In the genomic region with DNA sequence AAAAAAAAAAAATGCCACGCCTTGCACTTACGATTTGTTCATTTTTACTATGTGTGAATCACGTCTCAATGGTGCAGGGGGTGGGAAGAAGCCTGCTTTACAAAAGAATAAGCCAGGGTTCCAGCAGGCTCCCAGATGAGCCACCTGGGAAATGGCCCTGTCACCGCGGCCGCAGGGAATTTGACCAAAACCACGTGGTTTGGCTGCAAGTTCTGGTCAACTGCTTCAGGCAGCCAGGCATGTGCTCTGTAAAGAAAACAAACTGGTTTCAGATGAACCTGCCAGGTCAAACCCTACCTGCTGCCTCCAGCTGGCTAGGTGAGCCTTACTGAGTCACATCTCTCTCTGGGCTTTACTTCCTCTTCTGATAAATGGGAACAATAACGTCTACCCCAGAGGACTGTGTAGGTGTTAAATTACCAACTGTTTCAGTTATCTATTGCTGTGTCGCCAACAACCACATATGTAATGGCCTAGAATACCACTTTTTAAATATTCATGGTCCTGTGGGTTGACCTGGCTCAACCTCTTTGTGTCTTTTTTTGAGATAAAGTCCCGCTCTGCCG, we compare ENCODE assay signal across 9 cellular contexts. TPM values are rescaled to one million over a fixed set of nuclear protein-coding genes. Genes with fewer than 3 reads are reported as not detected.
DNase-seq lines count a peak whose midpoint lies in the region; ATAC-seq, FAIRE-seq and TF ChIP-seq lines count a peak whose summit lies in the region.
"Had no signal": no experiment of that assay in that cellular context is flagged by ENCODE, and none has a peak within 500 bp of the region (broad histone marks: within the 10 kb centered on the region; RNA-seq: fewer than 3 reads in every experiment).

No MANE protein-coding gene starts in this region.

- no peak overlapping the region for H3K27ac ChIP-seq in H1 (ENCODE audit: low read depth, low read length)

- no peak for TF ChIP-seq EP300 in H1 (IDR thresholded peaks at IDR 0.05; ENCODE audit: borderline replicate concordance in 1 of 2, low read depth in 2 of 2, low read length in 2 of 2)

- peaks cover 0 to 2% (median 0%) of the 10 kb centered on the region in 4 experiments; a peak in 2 of 7 replicates for H3K4me1 ChIP-seq in H1 (replicated peaks in 1 of 4; ENCODE audit: control insufficient read depth in 3 of 4, insufficient read depth in 4 of 4, low read length in 3 of 4)

- no peak overlapping the region for H3K4me3 Mint-ChIP-seq in immature natural killer cell
- no peak overlapping the region for H3K4me3 Mint-ChIP-seq in activated CD4-positive, alpha-beta memory T cell treated with anti-CD3 and anti-CD28 coated beads, Interleukin-2, amount 10 ng/mL, durations not matched to agents 7 days and 5 days

- no peak overlapping the region for H2BK20ac ChIP-seq in H1 (ENCODE audit: low read length)

- TF ChIP-seq CTCF in H1 (IDR thresholded peaks at IDR 0.05; ENCODE audit: control extremely low read depth in 1 of 3, insufficient read depth in 1 of 3, low read depth in 1 of 3, low read length in 3 of 3): no peak

- H3K18ac ChIP-seq in H1 (ENCODE audit: extremely low read depth, low read length): no peak overlapping the region

- H3K9ac ChIP-seq in H1 (replicated peaks in 1 of 4; ENCODE audit: extremely low read depth in 1 of 4, low read depth in 3 of 4, low read length in 3 of 4): peak overlapping the region in 1 of 4 experiments; percentile 24; a peak in 1 of 7 replicates

- peaks cover 0 to 5% (median 2%) of the 10 kb centered on the region in 3 donors for H3K27me3 Mint-ChIP-seq in immature natural killer cell (ENCODE audit: low read depth in 3 of 3)
- no peaks in the 10 kb centered on the region for H3K27me3 Mint-ChIP-seq in activated CD4-positive, alpha-beta memory T cell treated with anti-CD3 and anti-CD28 coated beads, Interleukin-2, amount 10 ng/mL, durations not matched to agents 7 days and 5 days

- H2BK12ac ChIP-seq in H1 (ENCODE audit: low read depth, low read length): no peak overlapping the region

- peaks cover 0 to 12% (median 4%) of the 10 kb centered on the region in 4 experiments; a peak in 3 of 7 replicates for H3K27me3 ChIP-seq in H1 (replicated peaks in 1 of 4; ENCODE audit: control insufficient read depth in 3 of 4, extremely low read depth in 1 of 4, insufficient read depth in 3 of 4, low read length in 3 of 4)

- no peak overlapping the region for H4K8ac ChIP-seq in H1 (ENCODE audit: extremely low read depth, insufficient read depth, low read length)

- FAIRE-seq in GM12891 (lab: Jason Lieb, UNC) (peak; percentile 96), H1 (lab: Jason Lieb, UNC) (no peak)

- no peaks in the 10 kb centered on the region for H3K9me3 ChIP-seq in H1 (ENCODE audit: insufficient read depth in 2 of 2, low read depth in 1 of 2, low read length in 1 of 2)

- no peak overlapping the region for H4K91ac ChIP-seq in H1 (replicated peaks; ENCODE audit: insufficient read length, low read length)

- no peak overlapping the region for H2BK5ac ChIP-seq in H1 (ENCODE audit: low read depth, low read length)

- 79% methylated on average over 11 of the region's 11 CpGs; no CpG with 5 or more reads in 1 of the 2 experiments for WGBS in H1 (ENCODE audit: extremely low coverage in 1 of 2, insufficient coverage in 1 of 2, insufficient read length in 1 of 2, insufficient replicate concordance in 2 of 2, low coverage in 1 of 2, low lambda C conversion rate in 2 of 2, missing lambda C conversion rate in 1 of 2), 2 experiments

- no peak overlapping the region for H4K5ac ChIP-seq in H1 (ENCODE audit: insufficient read length, low read depth, low read length)

- H3K79me2 ChIP-seq in H1 (ENCODE audit: control insufficient read depth in 1 of 2, insufficient read depth in 2 of 2, low read length in 2 of 2): no peaks in the 10 kb centered on the region

- no peaks in the 10 kb centered on the region for H3K23me2 ChIP-seq in H1 (ENCODE audit: low read depth, low read length)

- H2BK15ac ChIP-seq in H1 (ENCODE audit: low read length): no peak overlapping the region

- peaks cover 0 to 6% of the 10 kb centered on the region in 2 donors for H3K4me1 Mint-ChIP-seq in immature natural killer cell
- H3K4me1 Mint-ChIP-seq in activated CD4-positive, alpha-beta memory T cell treated with anti-CD3 and anti-CD28 coated beads, Interleukin-2, amount 10 ng/mL, durations not matched to agents 7 days and 5 days: no peaks in the 10 kb centered on the region

- no peak overlapping the region for H2AK5ac ChIP-seq in H1 (ENCODE audit: low read depth, low read length)

- no peak overlapping the region for H3K4me3 ChIP-seq in H1 (ENCODE audit: extremely low read depth in 1 of 4, insufficient read depth in 2 of 4, low read depth in 3 of 4, low read length in 4 of 4)

- H3K27ac Mint-ChIP-seq in immature natural killer cell: no peak overlapping the region
- H3K27ac Mint-ChIP-seq in activated CD4-positive, alpha-beta memory T cell treated with anti-CD3 and anti-CD28 coated beads, Interleukin-2, amount 10 ng/mL, durations not matched to agents 7 days and 5 days: no peak overlapping the region

- H3K9me3 Mint-ChIP-seq in immature natural killer cell: no peaks in the 10 kb centered on the region
- H3K9me3 Mint-ChIP-seq in activated CD4-positive, alpha-beta memory T cell treated with anti-CD3 and anti-CD28 coated beads, Interleukin-2, amount 10 ng/mL, durations not matched to agents 7 days and 5 days: no peaks in the 10 kb centered on the region

- DNase-seq in GM12891 (ENCODE audit: insufficient read length, low spot score) (peak; percentile 58), Kasumi-1 (lab: John Stamatoyannopoulos, UW) (peak; percentile 5 to 18), H1 (ENCODE audit: low read depth in 1 of 2, low spot score in 2 of 2) (no peak), renal cortical epithelial cell (ENCODE audit: low read depth) (peak; percentile 96), DMS 273 treated with DMSO at 0.1 percent for 48 hours (lab: John Stamatoyannopoulos, UW) (no peak), immature natural killer cell (no peak)
- no peak for DNase-seq in activated CD4-positive, alpha-beta memory T cell treated with anti-CD3 and anti-CD28 coated beads, Interleukin-2, amount 10 ng/mL, durations not matched to agents 7 days and 5 days

- no peak for TF ChIP-seq RAD21 in H1 (IDR thresholded peaks at IDR 0.05 in 1 of 2, conservative IDR thresholded peaks at IDR 0.05 in 1 of 2; ENCODE audit: low read depth in 2 of 2, low read length in 2 of 2)

- POLR2A ChIA-PET in H1 (lab: Charles Lee; ENCODE audit: partially characterized antibody): interaction anchor here (0.5 to 2.6 kb wide), 12 partner anchors 9 to 368 kb away, joined by 3 to 12 read pairs (median 3); a partner anchor contains a TSS
- POLR2A ChIA-PET in activated CD4-positive, alpha-beta memory T cell treated with anti-CD3 and anti-CD28 coated beads, Interleukin-2, amount 10 ng/mL, durations not matched to agents 7 days and 5 days (lab: Charles Lee): no interaction called here

- H2AFZ ChIP-seq in H1 (ENCODE audit: low read length): no peak overlapping the region

- TF ChIP-seq POLR2A in GM12891 (IDR thresholded peaks at IDR 0.05; ENCODE audit: low read depth, low read length) (no peak), H1 (IDR thresholded peaks at IDR 0.05; ENCODE audit: control extremely low read depth in 1 of 2, low read depth in 2 of 2, low read length in 2 of 2) (no peak)

- H4K20me1 ChIP-seq in H1 (replicated peaks in 1 of 2; ENCODE audit: control insufficient read depth in 1 of 2, insufficient read depth in 2 of 2, low read length in 2 of 2): no peaks in the 10 kb centered on the region

- ATAC-seq in HG03280 (IDR thresholded peaks at IDR 0.05; ENCODE audit: unreplicated experiment): no peak
- ATAC-seq: Panc1 had no signal

- no peak overlapping the region for H2BK120ac ChIP-seq in H1 (replicated peaks; ENCODE audit: low read depth, low read length)

- no peak overlapping the region for H3K23ac ChIP-seq in H1 (ENCODE audit: insufficient read length)

- peaks cover 0 to 6% (median 4%) of the 10 kb centered on the region in 4 experiments; a peak in 3 of 8 replicates for H3K36me3 ChIP-seq in H1 (ENCODE audit: control insufficient read depth in 2 of 4, insufficient read depth in 4 of 4, low read length in 3 of 4)

- no peak overlapping the region for H3K4me2 ChIP-seq in H1 (ENCODE audit: insufficient read depth in 1 of 2, low read depth in 2 of 2, low read length in 2 of 2)

- CTCF ChIA-PET in H1 (lab: Charles Lee; ENCODE audit: partially characterized antibody): interaction anchor here (0.7 to 3.5 kb wide), 4 partner anchors 8 to 190 kb away, joined by 3 to 14 read pairs (median 3); no protein-coding TSS in a partner anchor
- CTCF ChIA-PET in activated CD4-positive, alpha-beta memory T cell treated with anti-CD3 and anti-CD28 coated beads, Interleukin-2, amount 10 ng/mL, durations not matched to agents 7 days and 5 days (lab: Charles Lee): no interaction called here

- H3K56ac ChIP-seq in H1 (replicated peaks; ENCODE audit: insufficient read length, low read depth, low read length): no peak overlapping the region

- H3K36me3 Mint-ChIP-seq in immature natural killer cell: peaks cover 0 to 4% (median 4%) of the 10 kb centered on the region in 3 donors
- H3K36me3 Mint-ChIP-seq in activated CD4-positive, alpha-beta memory T cell treated with anti-CD3 and anti-CD28 coated beads, Interleukin-2, amount 10 ng/mL, durations not matched to agents 7 days and 5 days (ENCODE audit: low read depth): peaks cover 11% of the 10 kb centered on the region

- no peak overlapping the region for H3K14ac ChIP-seq in H1 (ENCODE audit: insufficient read length)

- no peak overlapping the region for H3K4ac ChIP-seq in H1 (replicated peaks; ENCODE audit: insufficient read length, low read depth, low read length)

- H3K79me1 ChIP-seq in H1 (ENCODE audit: low read depth, low read length): no peaks in the 10 kb centered on the region

RNA-seq across cellular contexts. Expression of a gene that starts 30.5 kb away (rescaled TPM):
- polyA plus RNA-seq in GM12891 (2012; ENCODE audit: low read depth, missing spikeins): 9.6 TPM
- 24.3 and 24.5 TPM in 2 replicates for total RNA-seq in H1 (2021; fragmentation: NEBNext Ultra II Directional; extraction: Animal tissue kit (Norgen Biotek cat#: 25700))
- 47.5 and 51.7 TPM in 2 replicates for polyA plus RNA-seq in H1 (2011; rRNA removed)
- 36.8 TPM for polyA plus RNA-seq in H1 (2011; cell fraction: cytosol; rRNA removed)
- polyA plus RNA-seq in H1 (2011; cell fraction: nucleus; rRNA removed): 61.9 TPM
- polyA plus RNA-seq in H1 (2012, experiment 1 of 2): 19.8 to 42.1 TPM (median 35.7 TPM) in 4 replicates
- 34.4 TPM for polyA plus RNA-seq in H1 (2012, experiment 2 of 2)
- 23.2 TPM for polyA plus RNA-seq in H1 (2013, experiment 1 of 2)
- 23.4 TPM for polyA plus RNA-seq in H1 (2013, experiment 2 of 2)
- polyA minus RNA-seq in H1 (2011; rRNA and poly(A)+ RNA removed): 17.4 and 19.2 TPM in 2 replicates
- polyA minus RNA-seq in H1 (2011; cell fraction: cytosol; rRNA and poly(A)+ RNA removed): 37.1 TPM
- 17.9 TPM for polyA minus RNA-seq in H1 (2011; cell fraction: nucleus; rRNA and poly(A)+ RNA removed)
- total RNA-seq in renal cortical epithelial cell: 9.9 and 24.7 TPM in 2 replicates
- under 1 TPM in 2 of 3 donors, not detected in 1; 0.64 to 0.71 TPM for polyA plus RNA-seq in immature natural killer cell
- total RNA-seq in activated CD4-positive, alpha-beta memory T cell treated with anti-CD3 and anti-CD28 coated beads, Interleukin-2, amount 10 ng/mL, durations not matched to agents 7 days and 5 days: 10 to 100 TPM; 13.2 to 14.1 TPM

RNA-seq across cellular contexts. Expression of a gene that starts 46.0 kb away (rescaled TPM):
- not detected for polyA plus RNA-seq in GM12891 (2012; ENCODE audit: low read depth, missing spikeins)
- total RNA-seq in H1 (2021; fragmentation: NEBNext Ultra II Directional; extraction: Animal tissue kit (Norgen Biotek cat#: 25700)): 0.46 and 0.84 TPM in 2 replicates
- 0.77 and 1.1 TPM in 2 replicates for polyA plus RNA-seq in H1 (2011; rRNA removed)
- 0.54 TPM for polyA plus RNA-seq in H1 (2011; cell fraction: cytosol; rRNA removed)
- polyA plus RNA-seq in H1 (2011; cell fraction: nucleus; rRNA removed): 1.7 TPM
- 0.42 to 0.76 TPM (median 0.59 TPM) in 3 of 4 replicates, not detected in the other for polyA plus RNA-seq in H1 (2012, experiment 1 of 2)
- 0.26 TPM for polyA plus RNA-seq in H1 (2012, experiment 2 of 2)
- 0.45 TPM for polyA plus RNA-seq in H1 (2013, experiment 1 of 2)
- 0.64 TPM for polyA plus RNA-seq in H1 (2013, experiment 2 of 2)
- 0.39 TPM in 1 of 2 replicates, not detected in the other for polyA minus RNA-seq in H1 (2011; rRNA and poly(A)+ RNA removed)
- polyA minus RNA-seq in H1 (2011; cell fraction: cytosol; rRNA and poly(A)+ RNA removed): not detected
- polyA minus RNA-seq in H1 (2011; cell fraction: nucleus; rRNA and poly(A)+ RNA removed): 0.60 TPM
- total RNA-seq in renal cortical epithelial cell: 0.35 TPM in 1 of 2 replicates, not detected in the other
- not detected for polyA plus RNA-seq in immature natural killer cell
- not detected for total RNA-seq in activated CD4-positive, alpha-beta memory T cell treated with anti-CD3 and anti-CD28 coated beads, Interleukin-2, amount 10 ng/mL, durations not matched to agents 7 days and 5 days

Comparison
In these comparisons a context has a peak if more than half of its experiments do, and no peak if none do; other contexts are left out.
1. DNase-seq: peak in GM12891 (single experiment), Kasumi-1 (2 of 2) and renal cortical epithelial cell (single experiment); none in H1 (0 of 2), DMS 273 treated with DMSO at 0.1 percent for 48 hours (single experiment), immature natural killer cell (0 of 3) and activated CD4-positive, alpha-beta memory T cell treated with anti-CD3 and anti-CD28 coated beads, Interleukin-2, amount 10 ng/mL, durations not matched to agents 7 days and 5 days (single experiment).